9 cellular contexts compared by ENCODE assay signal in genomic region chr20:44495802-44496481, GRCh38. TPM values are rescaled to one million over a fixed set of nuclear protein-coding genes. Genes with fewer than 3 reads are reported as not detected.
DNase-seq lines count a peak whose midpoint lies in the region; ATAC-seq and TF ChIP-seq lines count a peak whose summit lies in the region.
"Had no signal": no experiment of that assay in that cellular context is flagged by ENCODE, and none has a peak within 500 bp of the region (broad histone marks: within the 10 kb centered on the region; RNA-seq: fewer than 3 reads in every experiment).

No MANE protein-coding gene starts in this region.

- H3K27me3 ChIP-seq in gastroesophageal sphincter (no peaks in the 10 kb centered on the region), thyroid gland (no peaks in the 10 kb centered on the region)

- H3K27ac ChIP-seq in gastroesophageal sphincter (peak overlapping the region in 3 of 4 donors; percentile 55 to 76 (median 61)), thyroid gland (peak overlapping the region; percentile 72 to 96 (median 88))

- H3K4me1 ChIP-seq in gastroesophageal sphincter: peaks cover 0 to 25% (median 0%) of the 10 kb centered on the region in 3 donors
- H3K4me1 ChIP-seq in thyroid gland: peaks cover 30 to 63% of the 10 kb centered on the region in 2 donors

- H3K4me1 Mint-ChIP-seq in activated B cell treated with CpG ODN at 0.5 μM for 24 hours: peaks cover 36% of the 10 kb centered on the region

- ATAC-seq in activated B cell treated with CpG ODN at 0.5 μM for 24 hours (ENCODE audit: low read depth): peak; percentile 75
- no peak for ATAC-seq in gastroesophageal sphincter
- no peak for ATAC-seq in sciatic nerve

- H3K27me3 Mint-ChIP-seq in activated B cell treated with CpG ODN at 0.5 μM for 24 hours: no peaks in the 10 kb centered on the region

- 67 to 89% methylated on average over 3 of the region's 3 CpGs for WGBS in gastroesophageal sphincter (ENCODE audit: low coverage in 1 of 2), 2 donors
- WGBS in thyroid gland, 2 donors: 87 to 90% methylated on average over 3 of the region's 3 CpGs

- peaks cover 8 to 100% of the 10 kb centered on the region in 2 donors for H3K36me3 ChIP-seq in gastroesophageal sphincter
- peaks cover 24 to 26% of the 10 kb centered on the region in 2 donors for H3K36me3 ChIP-seq in thyroid gland

- H3K36me3 Mint-ChIP-seq in activated B cell treated with CpG ODN at 0.5 μM for 24 hours (ENCODE audit: low read depth): peaks cover 89% of the 10 kb centered on the region

- no peaks in the 10 kb centered on the region for H3K9me3 Mint-ChIP-seq in activated B cell treated with CpG ODN at 0.5 μM for 24 hours

- peak overlapping the region; percentile 64 for H3K27ac Mint-ChIP-seq in activated B cell treated with CpG ODN at 0.5 μM for 24 hours

- DNase-seq in activated CD4-positive, alpha-beta T cell treated with anti-CD3 and anti-CD28 coated beads for 4 hours: peak; percentile 25 to 31
- no peak for DNase-seq in activated CD4-positive, alpha-beta T cell treated with anti-CD3 and anti-CD28 coated beads, Interleukin-2, amount 50 U/mL, for 1 hour
- DNase-seq in activated B cell treated with CpG ODN at 0.5 μM for 24 hours (no peak), thyroid gland (no peak), NCI-H748 (lab: John Stamatoyannopoulos, UW; ENCODE audit: unreplicated experiment) (no peak), UCSD-AML1 (lab: John Stamatoyannopoulos, UW; ENCODE audit: unreplicated experiment) (no peak), sciatic nerve (ENCODE audit: low spot score) (no peak)
- DNase-seq: activated naive CD4-positive, alpha-beta T cell had no signal

- POLR2A ChIA-PET in activated B cell treated with CpG ODN at 0.5 μM for 24 hours (lab: Charles Lee): no interaction called here

- no peak overlapping the region for H3K4me3 Mint-ChIP-seq in activated B cell treated with CpG ODN at 0.5 μM for 24 hours

- TF ChIP-seq POLR2A in gastroesophageal sphincter (IDR thresholded peaks at IDR 0.05) (no peak), thyroid gland (IDR thresholded peaks at IDR 0.05) (no peak)

- TF ChIP-seq CTCF in activated B cell treated with CpG ODN at 0.5 μM for 24 hours (IDR thresholded peaks at IDR 0.05) (no peak), gastroesophageal sphincter (IDR thresholded peaks at IDR 0.05) (no peak), thyroid gland (IDR thresholded peaks at IDR 0.05) (no peak)

- TF ChIP-seq EP300 in gastroesophageal sphincter (IDR thresholded peaks at IDR 0.05): no peak

- H3K4me3 ChIP-seq in gastroesophageal sphincter: no peak overlapping the region
- H3K4me3 ChIP-seq in thyroid gland (replicated peaks in 1 of 3): no peak overlapping the region

- CTCF ChIA-PET in activated B cell treated with CpG ODN at 0.5 μM for 24 hours (lab: Charles Lee): no interaction called here

- intact Hi-C loops in activated B cell treated with CpG ODN at 0.5 μM for 24 hours (cut with micrococcal nuclease) (loop anchor here (2.0 kb wide), 1 partner anchor 13 kb away; no protein-coding TSS in a partner anchor), thyroid gland (cut with DNase I) (no loop called here), sciatic nerve (cut with DNase I) (no loop called here)

- H3K9me3 ChIP-seq in gastroesophageal sphincter: no peaks in the 10 kb centered on the region
- no peaks in the 10 kb centered on the region for H3K9me3 ChIP-seq in thyroid gland

RNA-seq across cellular contexts. Expression of gene TTPAL, which starts 20.3 kb away (rescaled TPM):
- total RNA-seq in activated B cell treated with CpG ODN at 0.5 μM for 24 hours: 27.5 and 27.7 TPM in 2 replicates
- total RNA-seq in gastroesophageal sphincter: 10 to 100 TPM in 3 of 4 donors, 1 to 10 TPM in 1; 9.2 to 21.8 (median 13.8) TPM
- 10 to 100 TPM; 14.2 to 27.7 (median 22.3) TPM for total RNA-seq in thyroid gland
- total RNA-seq in sciatic nerve: 8.5 TPM

RNA-seq across cellular contexts. Expression of gene SERINC3, which starts 25.9 kb away (rescaled TPM):
- total RNA-seq in activated B cell treated with CpG ODN at 0.5 μM for 24 hours: 38.1 and 41.4 TPM in 2 replicates
- 100 to 1,000 TPM; 119 to 140 (median 131) TPM for total RNA-seq in gastroesophageal sphincter
- total RNA-seq in thyroid gland: 100 to 1,000 TPM; 113 to 140 (median 137) TPM
- 114 TPM for total RNA-seq in sciatic nerve

Comparison
In these comparisons a context has a peak if more than half of its experiments do, and no peak if none do; other contexts are left out.
1. DNase-seq: peak in activated CD4-positive, alpha-beta T cell treated with anti-CD3 and anti-CD28 coated beads for 4 hours (2 of 2); none in activated CD4-positive, alpha-beta T cell treated with anti-CD3 and anti-CD28 coated beads, Interleukin-2, amount 50 U/mL, for 1 hour (single experiment), activated B cell treated with CpG ODN at 0.5 μM for 24 hours (single experiment), thyroid gland (0 of 2), NCI-H748 (single experiment), UCSD-AML1 (single experiment) and sciatic nerve (single experiment).